Comparison of ENCODE assay signal across 11 cellular contexts in the genomic region with DNA sequence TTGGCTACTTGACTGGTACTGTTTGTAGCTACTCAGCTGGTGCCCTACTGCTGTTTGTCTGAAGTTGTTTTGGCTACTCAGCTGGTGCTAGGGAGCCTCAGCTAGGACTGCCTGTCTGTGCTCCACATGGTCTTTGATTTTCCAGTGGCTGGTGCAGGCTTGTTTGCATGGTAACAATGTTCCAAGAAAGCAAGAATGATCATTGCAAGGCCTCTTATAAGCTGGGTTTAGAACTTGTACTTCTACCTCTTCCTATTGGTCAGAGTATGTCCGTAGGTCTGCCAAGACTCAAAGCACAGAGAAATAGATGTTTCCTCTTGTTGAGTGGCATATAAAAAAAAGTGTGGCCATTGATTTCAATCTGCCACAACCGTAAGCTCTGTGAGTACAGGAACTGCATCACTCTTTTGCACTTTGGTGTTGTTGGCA. TPM values are rescaled to one million over a fixed set of nuclear protein-coding genes. Genes with fewer than 3 reads are reported as not detected.
DNase-seq lines count a peak whose midpoint lies in the region; ATAC-seq and TF ChIP-seq lines count a peak whose summit lies in the region.
"Had no signal": no experiment of that assay in that cellular context is flagged by ENCODE, and none has a peak within 500 bp of the region (broad histone marks: within the 10 kb centered on the region; RNA-seq: fewer than 3 reads in every experiment).

No MANE protein-coding gene starts in this region.

- H3K4me1 Mint-ChIP-seq in CD4-positive, CD25-positive, alpha-beta regulatory T cell, result peaks cover 54 to 78% (median 62%) of the 10 kb centered on the region in 4 donors
- peaks cover 64% of the 10 kb centered on the region for H3K4me1 Mint-ChIP-seq in activated naive CD8-positive, alpha-beta T cell treated with anti-CD3 and anti-CD28 coated beads, Interleukin-2, amount 10 ng/mL, durations not matched to agents 7 days and 5 days

- H3K9me3 Mint-ChIP-seq in CD4-positive, CD25-positive, alpha-beta regulatory T cell, result peaks cover 3 to 20% (median 10%) of the 10 kb centered on the region in 7 donors
- H3K9me3 Mint-ChIP-seq in activated naive CD8-positive, alpha-beta T cell treated with anti-CD3 and anti-CD28 coated beads, Interleukin-2, amount 10 ng/mL, durations not matched to agents 7 days and 5 days, result peaks cover 8% of the 10 kb centered on the region

- H3K36me3 ChIP-seq in CD4-positive, CD25-positive, alpha-beta regulatory T cell (ENCODE audit: control insufficient read depth, insufficient read depth, low read length), result peaks cover 8% of the 10 kb centered on the region
- H3K36me3 ChIP-seq in H7 (replicated peaks; ENCODE audit: control insufficient read depth, insufficient read depth, low read length), result no peaks in the 10 kb centered on the region
- no peaks in the 10 kb centered on the region for H3K36me3 ChIP-seq in testis (ENCODE audit: low read depth, missing control alignments)
- no peaks in the 10 kb centered on the region for H3K36me3 ChIP-seq in trophoblast cell (ENCODE audit: control insufficient read depth in 1 of 2, insufficient read depth in 2 of 2, low read length in 2 of 2)

- no peak overlapping the region for H4K91ac ChIP-seq in trophoblast cell (ENCODE audit: low read depth, low read length)

- no peak overlapping the region for H3K4me2 ChIP-seq in trophoblast cell (ENCODE audit: low read length)

- peaks cover 22% of the 10 kb centered on the region for H3K36me3 Mint-ChIP-seq in CD4-positive, CD25-positive, alpha-beta regulatory T cell
- peaks cover 29% of the 10 kb centered on the region for H3K36me3 Mint-ChIP-seq in activated naive CD8-positive, alpha-beta T cell treated with anti-CD3 and anti-CD28 coated beads, Interleukin-2, amount 10 ng/mL, durations not matched to agents 7 days and 5 days

- H3K14ac ChIP-seq in trophoblast cell (ENCODE audit: low read length), result no peak overlapping the region

- WGBS in testis, 2 donors, result 87 to 90% methylated on average over 2 of the region's 2 CpGs
- WGBS in trophoblast cell (ENCODE audit: extremely low coverage, insufficient coverage, insufficient read length), result no CpG with 5 or more reads among the region's 2 CpGs

- H3K27ac ChIP-seq in CD4-positive, CD25-positive, alpha-beta regulatory T cell (ENCODE audit: insufficient read depth, low read length, poor library complexity, severe bottlenecking), result peak overlapping the region; percentile 66
- H3K27ac ChIP-seq in testis (no peak overlapping the region), trophoblast cell (ENCODE audit: low read depth, low read length) (no peak overlapping the region)
- H3K27ac ChIP-seq: HL-60 had no signal

- H3K9me3 ChIP-seq in CD4-positive, CD25-positive, alpha-beta regulatory T cell (ENCODE audit: control insufficient read depth in 2 of 2, low read length in 2 of 2), result peaks cover 0 to 11% of the 10 kb centered on the region in 2 experiments
- H3K9me3 ChIP-seq in testis (no peaks in the 10 kb centered on the region), trophoblast cell (ENCODE audit: insufficient read depth, low read depth, low read length) (no peaks in the 10 kb centered on the region)

- H3K4me3 ChIP-seq in CD4-positive, CD25-positive, alpha-beta regulatory T cell (ENCODE audit: low read depth, low read length), result peak overlapping the region; percentile 54
- H3K4me3 ChIP-seq in H7 (ENCODE audit: insufficient read depth, low read depth, low read length) (no peak overlapping the region), testis (no peak overlapping the region), trophoblast cell (ENCODE audit: low read depth, low read length) (no peak overlapping the region)

- no peaks in the 10 kb centered on the region for H3K27me3 ChIP-seq in CD4-positive, CD25-positive, alpha-beta regulatory T cell (ENCODE audit: control insufficient read depth, insufficient read depth, low read length)
- no peaks in the 10 kb centered on the region for H3K27me3 ChIP-seq in H7 (ENCODE audit: control insufficient read depth, insufficient read depth, low read length)
- H3K27me3 ChIP-seq in testis, result no peaks in the 10 kb centered on the region
- H3K27me3 ChIP-seq in trophoblast cell (ENCODE audit: insufficient read depth, low read length), result no peaks in the 10 kb centered on the region

- peak overlapping the region; percentile 86 to 93 (median 90) for H3K27ac Mint-ChIP-seq in CD4-positive, CD25-positive, alpha-beta regulatory T cell
- H3K27ac Mint-ChIP-seq in activated naive CD8-positive, alpha-beta T cell treated with anti-CD3 and anti-CD28 coated beads, Interleukin-2, amount 10 ng/mL, durations not matched to agents 7 days and 5 days, result peak overlapping the region; percentile 81

- peaks cover 4% of the 10 kb centered on the region for H3K27me3 Mint-ChIP-seq in CD4-positive, CD25-positive, alpha-beta regulatory T cell
- no peaks in the 10 kb centered on the region for H3K27me3 Mint-ChIP-seq in activated naive CD8-positive, alpha-beta T cell treated with anti-CD3 and anti-CD28 coated beads, Interleukin-2, amount 10 ng/mL, durations not matched to agents 7 days and 5 days

- no peak overlapping the region for H2AFZ ChIP-seq in trophoblast cell (ENCODE audit: insufficient read depth, low read length, poor library complexity)

- peak; percentile 67 to 71 for ATAC-seq in CD4-positive, CD25-positive, alpha-beta regulatory T cell (ENCODE audit: low read depth in 2 of 2)
- peak; percentile 75 for ATAC-seq in activated naive CD8-positive, alpha-beta T cell treated with anti-CD3 and anti-CD28 coated beads, Interleukin-2, amount 10 ng/mL, durations not matched to agents 7 days and 5 days (ENCODE audit: low read depth)
- no peak for ATAC-seq in GM18520 (IDR thresholded peaks at IDR 0.05; ENCODE audit: unreplicated experiment)

- H3K79me2 ChIP-seq in trophoblast cell (ENCODE audit: control insufficient read depth, insufficient read depth, low read length, poor library complexity), result no peaks in the 10 kb centered on the region

- H3K4ac ChIP-seq in trophoblast cell (ENCODE audit: low read depth, low read length), result no peak overlapping the region

- no peak overlapping the region for H3K18ac ChIP-seq in trophoblast cell (ENCODE audit: low read length)

- no peak overlapping the region for H2BK120ac ChIP-seq in trophoblast cell (ENCODE audit: insufficient read depth, low read length, poor library complexity)

- TF ChIP-seq CTCF in testis (IDR thresholded peaks at IDR 0.05), result no peak

- H4K8ac ChIP-seq in trophoblast cell (ENCODE audit: low read depth, low read length), result no peak overlapping the region

- H3K79me1 ChIP-seq in trophoblast cell (ENCODE audit: low read length), result no peaks in the 10 kb centered on the region

- no peak overlapping the region for H2BK12ac ChIP-seq in trophoblast cell (ENCODE audit: low read length)

- H3K23ac ChIP-seq in trophoblast cell (ENCODE audit: low read length), result no peak overlapping the region

- H3K9ac ChIP-seq in trophoblast cell (ENCODE audit: low read length), result no peak overlapping the region

- H2BK5ac ChIP-seq in trophoblast cell (ENCODE audit: low read depth, low read length, poor library complexity), result no peak overlapping the region

- H3K4me1 ChIP-seq in CD4-positive, CD25-positive, alpha-beta regulatory T cell (ENCODE audit: control insufficient read depth, insufficient read depth, low read length, poor library complexity, severe bottlenecking), result peaks cover 27% of the 10 kb centered on the region
- H3K4me1 ChIP-seq in testis (no peaks in the 10 kb centered on the region), trophoblast cell (ENCODE audit: control insufficient read depth in 1 of 2, insufficient read depth in 2 of 2, low read length in 2 of 2) (no peaks in the 10 kb centered on the region)

- no peak overlapping the region for H2AK5ac ChIP-seq in trophoblast cell (ENCODE audit: low read length)

- POLR2A ChIA-PET in activated naive CD8-positive, alpha-beta T cell treated with anti-CD3 and anti-CD28 coated beads, Interleukin-2, amount 10 ng/mL, durations not matched to agents 7 days and 5 days (lab: Charles Lee), result interaction anchor here (0.6 to 2.3 kb wide), 6 partner anchors 10 to 307 kb away, joined by 3 to 6 read pairs (median 4); no protein-coding TSS in a partner anchor

- intact Hi-C loops in testis (cut with DNase I; ENCODE audit: low total_unique reads), result no loop called here

- H4K12ac ChIP-seq in trophoblast cell (ENCODE audit: low read depth, low read length), result no peak overlapping the region

- no peak for TF ChIP-seq POLR2A in testis (IDR thresholded peaks at IDR 0.05)

- peak in 2 of 3 donors; percentile 53 to 66 for DNase-seq in CD4-positive, CD25-positive, alpha-beta regulatory T cell
- DNase-seq in H7 (peak; percentile 13), lung microvascular endothelial cell (ENCODE audit: low read depth in 2 of 2) (peak; percentile 38 to 43), testis (no peak), trophoblast cell (no peak)
- DNase-seq in activated naive CD8-positive, alpha-beta T cell treated with anti-CD3 and anti-CD28 coated beads, Interleukin-2, amount 10 ng/mL, durations not matched to agents 7 days and 5 days, result no peak
- no peak for DNase-seq in stimulated activated CD4-positive, alpha-beta T cell treated with anti-CD3 and anti-CD28 coated beads, Interleukin-15, amount 100 ng/mL, for 24 hours
- DNase-seq: cerebellar nuclear complex, SIG-M5 had no signal

- H3K4me3 Mint-ChIP-seq in CD4-positive, CD25-positive, alpha-beta regulatory T cell, result peak overlapping the region; percentile 19 to 59 (median 26)
- peak overlapping the region; percentile 57 for H3K4me3 Mint-ChIP-seq in activated naive CD8-positive, alpha-beta T cell treated with anti-CD3 and anti-CD28 coated beads, Interleukin-2, amount 10 ng/mL, durations not matched to agents 7 days and 5 days

RNA-seq across cellular contexts. Expression of gene NFKB1, which starts 17.6 kb away (rescaled TPM):
- total RNA-seq in CD4-positive, CD25-positive, alpha-beta regulatory T cell, result 152 TPM
- polyA plus RNA-seq in CD4-positive, CD25-positive, alpha-beta regulatory T cell, result 10 to 100 TPM in 3 of 4 donors, 1 to 10 TPM in 1; 9.2 to 21.8 (median 13.6) TPM
- total RNA-seq in H7 (2014; rRNA removed; shearing (Covaris generic)), result 6.8 and 7.2 TPM in 2 replicates
- 100 to 1,000 TPM; 129 to 130 TPM for total RNA-seq in activated naive CD8-positive, alpha-beta T cell treated with anti-CD3 and anti-CD28 coated beads, Interleukin-2, amount 10 ng/mL, durations not matched to agents 7 days and 5 days
- total RNA-seq in lung microvascular endothelial cell (31.6 and 46.8 TPM in 2 replicates), testis (10 to 100 TPM; 24.6 to 27.4 TPM)
- 22.2 TPM for polyA plus RNA-seq in testis (ENCODE audit: insufficient read depth, low read depth, low replicate concordance)
- 10.3 and 10.7 TPM in 2 replicates for polyA plus RNA-seq in trophoblast cell (2013)

Comparison
In these comparisons a context has a peak if more than half of its experiments do, and no peak if none do; other contexts are left out.
1. DNase-seq: peak in CD4-positive, CD25-positive, alpha-beta regulatory T cell (2 of 3), H7 (single experiment) and lung microvascular endothelial cell (2 of 2); none in activated naive CD8-positive, alpha-beta T cell treated with anti-CD3 and anti-CD28 coated beads, Interleukin-2, amount 10 ng/mL, durations not matched to agents 7 days and 5 days (single experiment), testis (single experiment), stimulated activated CD4-positive, alpha-beta T cell treated with anti-CD3 and anti-CD28 coated beads, Interleukin-15, amount 100 ng/mL, for 24 hours (single experiment) and trophoblast cell (0 of 2).